ENCODE assay signal across 8 cellular contexts in the genomic region with DNA sequence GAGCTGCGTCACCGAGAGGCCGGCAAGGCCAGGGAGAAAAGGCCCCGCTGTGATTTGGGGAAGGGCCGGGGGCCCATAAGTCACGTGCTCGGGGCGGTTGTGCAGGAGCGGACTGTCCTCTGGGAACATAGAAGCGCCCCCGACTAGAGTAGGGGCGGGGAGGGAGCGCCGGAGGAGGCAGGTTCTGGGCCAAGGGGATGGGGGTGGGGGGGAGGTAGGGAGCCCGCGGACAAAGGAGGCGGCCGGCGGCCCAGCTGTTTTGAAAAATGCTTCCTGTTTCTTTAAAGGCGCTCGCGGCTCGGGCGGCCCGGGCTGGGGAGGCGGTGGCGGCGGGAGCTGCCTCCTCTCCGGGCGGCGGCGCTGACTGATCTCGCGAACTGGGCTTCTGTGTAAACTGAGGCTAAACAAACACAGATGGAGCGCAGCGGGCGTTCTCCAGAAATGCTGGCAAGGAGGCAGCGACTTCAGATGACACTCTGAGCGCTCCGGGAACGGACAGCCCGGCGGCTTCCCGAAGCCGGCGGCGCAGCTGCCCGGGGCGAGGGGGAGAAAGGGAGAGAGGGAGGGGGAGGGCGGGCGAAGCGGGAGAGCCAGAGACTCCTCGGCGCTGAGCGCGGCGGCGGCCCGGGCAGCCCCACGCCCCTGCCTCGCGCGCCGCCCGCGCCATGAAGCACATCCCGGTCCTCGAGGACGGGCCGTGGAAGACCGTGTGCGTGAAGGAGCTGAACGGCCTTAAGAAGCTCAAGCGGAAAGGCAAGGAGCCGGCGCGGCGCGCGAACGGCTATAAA. TPM values are rescaled to one million over a fixed set of nuclear protein-coding genes. Genes with fewer than 3 reads are reported as not detected.
DNase-seq lines count a peak whose midpoint lies in the region; ATAC-seq and TF ChIP-seq lines count a peak whose summit lies in the region.

A gene with protein sequence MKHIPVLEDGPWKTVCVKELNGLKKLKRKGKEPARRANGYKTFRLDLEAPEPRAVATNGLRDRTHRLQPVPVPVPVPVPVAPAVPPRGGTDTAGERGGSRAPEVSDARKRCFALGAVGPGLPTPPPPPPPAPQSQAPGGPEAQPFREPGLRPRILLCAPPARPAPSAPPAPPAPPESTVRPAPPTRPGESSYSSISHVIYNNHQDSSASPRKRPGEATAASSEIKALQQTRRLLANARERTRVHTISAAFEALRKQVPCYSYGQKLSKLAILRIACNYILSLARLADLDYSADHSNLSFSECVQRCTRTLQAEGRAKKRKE (plus strand): TSS at position 467 of the 788 bp plus-strand sequence. CDS start 199 bp downstream, at position 666.

- no TSS peak for BruUV-seq in PC-3 (replicated peaks; lab: Mats Ljungman, UMichigan)
- BruUV-seq in MCF 10A (replicated peaks; lab: Mats Ljungman, UMichigan) = no TSS peak

- no peak within 1 kb of the TSS for H3K9ac ChIP-seq in PC-3 (ENCODE audit: low read length)

- H3K27ac ChIP-seq in PC-3 (ENCODE audit: low read length) = no peak within 1 kb of the TSS

- no peak within 1 kb of the TSS for H3K27ac Mint-ChIP-seq in MCF 10A (ENCODE audit: low read depth, unreplicated experiment)

- H3K4me3 Mint-ChIP-seq in MCF 10A (ENCODE audit: unreplicated experiment) = peak within 1 kb of the TSS; percentile 74

- no peaks in the 10 kb centered on the region for H3K79me2 ChIP-seq in PC-3 (ENCODE audit: low read length)

- DNase-seq in AML-193 (lab: John Stamatoyannopoulos, UW) (peak; percentile 6 to 36), GM19238 (ENCODE audit: insufficient read length, low spot score) (peak; percentile 35), PC-3 (peak; percentile 11), MCF 10A (ENCODE audit: unreplicated experiment) (peak; percentile 28), renal cortical epithelial cell (ENCODE audit: low read depth) (no peak), SK-N-DZ (ENCODE audit: low spot score) (no peak)

- no peaks in the 10 kb centered on the region for H3K9me3 Mint-ChIP-seq in MCF 10A (ENCODE audit: unreplicated experiment)

- CTCF ChIA-PET in PC-3 (lab: Charles Lee) = interaction anchor here (0.9 kb wide), 1 partner anchor 60 kb away, joined by 6 read pairs; no protein-coding TSS in a partner anchor
- CTCF ChIA-PET in MCF 10A (lab: Yijun Ruan, JAX) = interaction anchor here (0.6 to 6.2 kb wide), 4 partner anchors 7 to 60 kb away, joined by 3 to 134 read pairs (median 4); no protein-coding TSS in a partner anchor

- peaks cover 6% of the 10 kb centered on the region for H3K4me1 ChIP-seq in PC-3 (ENCODE audit: insufficient read depth, low read length)

- H3K9me3 ChIP-seq in PC-3 (ENCODE audit: low read length) (no peaks in the 10 kb centered on the region), iPS-18c (ENCODE audit: control insufficient read depth, insufficient read depth, low read length) (peaks cover 2% of the 10 kb centered on the region)

- peak within 1 kb of the TSS; percentile 77 for H2AFZ ChIP-seq in PC-3 (ENCODE audit: low read length)

- no peak for TF ChIP-seq CTCF in PC-3 (conservative IDR thresholded peaks at IDR 0.05; ENCODE audit: low read depth, low read length)
- TF ChIP-seq CTCF in MCF 10A (IDR thresholded peaks at IDR 0.05; ENCODE audit: unreplicated experiment) = no peak

- peaks cover 39% of the 10 kb centered on the region for H3K27me3 Mint-ChIP-seq in MCF 10A (ENCODE audit: insufficient read depth, unreplicated experiment)

- intact Hi-C loops in PC-3 (cut with micrococcal nuclease) (loop anchor here (5.0 kb wide), 1 partner anchor 44 kb away; no protein-coding TSS in a partner anchor), MCF 10A (cut with micrococcal nuclease) (no loop called here)

- POLR2A ChIA-PET in PC-3 (lab: Charles Lee; ENCODE audit: unreplicated experiment) = no interaction called here
- POLR2A ChIA-PET in MCF 10A (lab: Yijun Ruan, JAX) = interaction anchor here (0.6 to 3.0 kb wide), 5 partner anchors 9 to 60 kb away, joined by 3 to 13 read pairs (median 7); no protein-coding TSS in a partner anchor

- peaks cover 9% of the 10 kb centered on the region for H3K4me1 Mint-ChIP-seq in MCF 10A (ENCODE audit: insufficient read depth, unreplicated experiment)

- no peaks in the 10 kb centered on the region for H4K20me1 ChIP-seq in PC-3 (ENCODE audit: low read length)

- ATAC-seq in PC-3 (0 out of 2 replicates have a peak, but pooled peaks have one; percentile 8), HG03457 (IDR thresholded peaks at IDR 0.05; ENCODE audit: unreplicated experiment) (no peak)

- H3K9me2 ChIP-seq in PC-3 (replicated peaks; ENCODE audit: low read length) = no peaks in the 10 kb centered on the region

- H3K4me3 ChIP-seq in PC-3 (ENCODE audit: low read length) = peak within 1 kb of the TSS; percentile 67
- H3K4me3 ChIP-seq in iPS-18c (ENCODE audit: insufficient read depth, low read depth, low read length) = peak within 1 kb of the TSS; percentile 71

- peaks cover 44% of the 10 kb centered on the region for H3K27me3 ChIP-seq in PC-3 (ENCODE audit: low read length)

- H3K36me3 ChIP-seq in PC-3 (ENCODE audit: low read depth, low read length) = no peaks in the 10 kb centered on the region

- H3K36me3 Mint-ChIP-seq in MCF 10A (ENCODE audit: insufficient read depth, unreplicated experiment) = no peaks in the 10 kb centered on the region

- no peaks in the 10 kb centered on the region for H3F3A ChIP-seq in PC-3 (ENCODE audit: low read length, unreplicated experiment)

- peak within 1 kb of the TSS; percentile 89 for H3K4me2 ChIP-seq in PC-3 (ENCODE audit: low read length)

RNA-seq across cellular contexts. Expression of the gene that starts here (rescaled TPM):
- total RNA-seq in PC-3 (2014; rRNA removed) = 0.04 TPM in 1 of 2 replicates, not detected in the other
- 0.72 and 1.2 TPM in 2 replicates for total RNA-seq in MCF 10A (2022)
- total RNA-seq in renal cortical epithelial cell = 4.3 and 12.9 TPM in 2 replicates
- polyA plus RNA-seq in SK-N-DZ (2014; cell fraction: cytosol; rRNA removed) = 1.6 and 1.8 TPM in 2 replicates
- polyA plus RNA-seq in SK-N-DZ (2014; cell fraction: nucleus; rRNA removed) = 1.9 and 3.1 TPM in 2 replicates

Comparison
In these comparisons a context has a peak if more than half of its experiments do, and no peak if none do; other contexts are left out.
1. Peak in DNase-seq, ATAC-seq, H3K4me3 ChIP-seq and H3K4me2 ChIP-seq in PC-3; RNA of the gene not detected or under 1 TPM.
2. DNase-seq: peak in AML-193 (2 of 2), GM19238 (single experiment) and MCF 10A (single experiment); none in renal cortical epithelial cell (single experiment) and SK-N-DZ (single experiment).